8 cellular contexts compared by ENCODE assay signal in the genomic region with DNA sequence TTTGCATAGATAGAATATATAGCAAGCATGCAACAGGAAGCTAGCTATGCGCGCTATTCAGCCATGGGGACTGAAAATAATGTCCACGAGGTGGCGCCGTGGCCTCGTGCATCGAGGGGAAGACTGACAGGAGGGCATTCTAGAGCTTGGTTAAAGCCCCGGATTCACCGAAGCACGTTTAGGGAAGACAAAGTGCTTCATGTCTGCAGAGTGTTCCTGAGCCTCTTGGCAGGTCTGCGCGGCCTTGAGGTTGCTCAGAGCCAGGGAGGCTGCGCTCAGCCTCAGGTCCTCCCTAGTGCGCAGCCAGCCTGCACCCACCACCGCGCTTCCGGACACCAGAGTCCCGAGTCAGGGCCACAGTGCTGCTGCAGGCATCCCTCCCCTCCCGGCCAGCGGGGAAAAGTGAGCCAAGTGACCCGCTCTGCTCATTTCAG. TPM values are rescaled to one million over a fixed set of nuclear protein-coding genes. Genes with fewer than 3 reads are reported as not detected.
DNase-seq lines count a peak whose midpoint lies in the region; ATAC-seq and TF ChIP-seq lines count a peak whose summit lies in the region.

No MANE protein-coding gene starts in this region.

- intact Hi-C loops in MCF 10A (cut with micrococcal nuclease) (no loop called here), natural killer cell (cut with micrococcal nuclease) (no loop called here)

- POLR2A ChIA-PET in MCF 10A (lab: Yijun Ruan, JAX), result no interaction called here

- H3K4me3 Mint-ChIP-seq in MCF 10A (ENCODE audit: unreplicated experiment) (no peak overlapping the region), T-helper 17 cell (no peak overlapping the region), natural killer cell (no peak overlapping the region)

- H3K27me3 Mint-ChIP-seq in MCF 10A (ENCODE audit: insufficient read depth, unreplicated experiment), result no peaks in the 10 kb centered on the region
- H3K27me3 Mint-ChIP-seq in T-helper 17 cell, result peaks cover 5% of the 10 kb centered on the region
- H3K27me3 Mint-ChIP-seq in natural killer cell (ENCODE audit: low read depth in 2 of 2), result no peaks in the 10 kb centered on the region

- H3K4me1 Mint-ChIP-seq in MCF 10A (ENCODE audit: insufficient read depth, unreplicated experiment) (no peaks in the 10 kb centered on the region), T-helper 17 cell (peaks cover 3% of the 10 kb centered on the region), natural killer cell (no peaks in the 10 kb centered on the region)

- H3K36me3 Mint-ChIP-seq in MCF 10A (ENCODE audit: insufficient read depth, unreplicated experiment) (no peaks in the 10 kb centered on the region), T-helper 17 cell (ENCODE audit: low read depth) (no peaks in the 10 kb centered on the region), natural killer cell (no peaks in the 10 kb centered on the region)

- H3K9me3 Mint-ChIP-seq in MCF 10A (ENCODE audit: unreplicated experiment), result peaks cover 27% of the 10 kb centered on the region
- H3K9me3 Mint-ChIP-seq in natural killer cell, result peaks cover 5 to 10% of the 10 kb centered on the region in 2 donors

- ATAC-seq in T-helper 17 cell (no peak), natural killer cell (no peak)

- H3K9me3 ChIP-seq in T-helper 17 cell (ENCODE audit: control insufficient read depth, low read length, poor library complexity, severe bottlenecking), result no peaks in the 10 kb centered on the region

- CTCF ChIA-PET in MCF 10A (lab: Yijun Ruan, JAX), result interaction anchor here (0.7 to 3.2 kb wide), 6 partner anchors 9 to 1235 kb away, joined by 3 to 18 read pairs (median 4); no protein-coding TSS in a partner anchor

- BruUV-seq in MCF 10A (replicated peaks; lab: Mats Ljungman, UMichigan), result no TSS peak

- DNase-seq in GM04504 (ENCODE audit: low read depth), result peak; percentile 17
- peak; percentile 62 for DNase-seq in HuH-7 (ENCODE audit: low spot score)
- DNase-seq in NOMO-1 treated with dmso at 0.1 percent for 144 hours (lab: John Stamatoyannopoulos, UW; ENCODE audit: unreplicated experiment), result peak; percentile 31
- DNase-seq in MCF 10A (ENCODE audit: unreplicated experiment), result peak; percentile 5
- peak; percentile 79 for DNase-seq in iPS-NIHi11 (ENCODE audit: low spot score)
- DNase-seq in stimulated activated CD4-positive, alpha-beta T cell treated with anti-CD3 and anti-CD28 coated beads, Interleukin-15, amount 100 ng/mL, for 24 hours, result peak; percentile 74
- DNase-seq in T-helper 17 cell, result no peak
- DNase-seq in natural killer cell, result no peak

- peak; percentile 15 for TF ChIP-seq CTCF in MCF 10A (IDR thresholded peaks at IDR 0.05; ENCODE audit: unreplicated experiment)
- no peak for TF ChIP-seq CTCF in natural killer cell (IDR thresholded peaks at IDR 0.05)

- H3K27ac Mint-ChIP-seq in MCF 10A (ENCODE audit: low read depth, unreplicated experiment) (no peak overlapping the region), T-helper 17 cell (no peak overlapping the region), natural killer cell (no peak overlapping the region)

RNA-seq across cellular contexts. Expression of a gene that starts 24.6 kb away (rescaled TPM):
- total RNA-seq in MCF 10A (2022) (not detected in 2 replicates), T-helper 17 cell (not detected), natural killer cell (not detected)

Comparison
In these comparisons a context has a peak if more than half of its experiments do, and no peak if none do; other contexts are left out.
1. DNase-seq: peak in GM04504 (single experiment), HuH-7 (single experiment), NOMO-1 treated with dmso at 0.1 percent for 144 hours (single experiment), MCF 10A (single experiment), iPS-NIHi11 (single experiment) and stimulated activated CD4-positive, alpha-beta T cell treated with anti-CD3 and anti-CD28 coated beads, Interleukin-15, amount 100 ng/mL, for 24 hours (single experiment); none in T-helper 17 cell (0 of 3) and natural killer cell (single experiment).